ENCODE assay signal across 1 cellular context in genomic region chr20:44941292-44941691, GRCh38.
TF ChIP-seq lines count a peak whose summit lies in the region.

No MANE protein-coding gene starts in this region.

TF ChIP-seq in GM12878, 131 proteins besides CTCF, POLR2A, EP300 and RAD21:
- no peak for TF ChIP-seq CEBPB (IDR thresholded peaks at IDR 0.05; ENCODE audit: borderline replicate concordance in 1 of 2, low read depth in 2 of 2, low read length in 2 of 2)
- TF ChIP-seq ETV6 (conservative IDR thresholded peaks at IDR 0.05 in 1 of 2, IDR thresholded peaks at IDR 0.05 in 1 of 2; ENCODE audit: borderline replicate concordance in 1 of 2, low read depth in 1 of 2), result no peak
- no peak for TF ChIP-seq SMAD1 (IDR thresholded peaks at IDR 0.05; ENCODE audit: low read depth, partially characterized antibody)
- no peak for TF ChIP-seq PAX5 (IDR thresholded peaks at IDR 0.05; ENCODE audit: borderline replicate concordance, low read depth, low read length)
- TF ChIP-seq TCF12 (IDR thresholded peaks at IDR 0.05; ENCODE audit: low read depth, low read length), result no peak
- no peak for TF ChIP-seq ZNF687 (IDR thresholded peaks at IDR 0.05)
- no peak for TF ChIP-seq IRF5 (IDR thresholded peaks at IDR 0.05; ENCODE audit: borderline replicate concordance)
- 0 out of 2 replicates have a peak, but pooled peaks have one; percentile 51 for TF ChIP-seq POLR2AphosphoS5 (IDR thresholded peaks at IDR 0.05; ENCODE audit: low read length)
